In the genomic region with DNA sequence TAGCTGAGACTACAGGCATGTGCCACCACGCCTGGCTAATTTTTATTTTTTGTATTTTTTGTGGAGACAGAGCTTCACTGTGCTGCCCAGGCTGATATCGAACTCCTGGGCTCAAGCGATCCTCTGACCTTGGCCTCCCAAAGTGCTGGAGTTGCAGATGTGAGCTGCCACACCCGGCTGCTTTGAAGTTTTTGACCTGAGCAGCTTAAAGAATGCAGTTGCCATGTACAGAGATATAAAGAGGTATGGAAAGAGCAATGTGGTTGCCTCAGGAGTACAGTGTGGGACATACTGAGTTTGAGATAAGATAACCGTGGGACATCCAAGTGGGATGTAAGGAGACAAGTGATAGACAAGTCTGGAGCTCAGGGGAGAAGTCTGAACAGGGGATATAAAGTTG, we compare ENCODE assay signal across 23 cellular contexts.
"Had no signal": no experiment of that assay in that cellular context is flagged by ENCODE, and none has a peak within 500 bp of the region (broad histone marks: within the 10 kb centered on the region; RNA-seq: fewer than 3 reads in every experiment).

No MANE protein-coding gene starts in this region.

- H3K27me3 ChIP-seq: colonic mucosa, foreskin keratinocyte, gastrocnemius medialis had no signal

- H3K9me3 ChIP-seq: colonic mucosa, esophagus muscularis mucosa, esophagus squamous epithelium, gastrocnemius medialis, gastroesophageal sphincter, heart left ventricle, heart right ventricle had no signal

- H3K4me1 ChIP-seq: colonic mucosa, esophagus muscularis mucosa, esophagus squamous epithelium, foreskin keratinocyte, gastrocnemius medialis, gastroesophageal sphincter, heart left ventricle, heart right ventricle had no signal

- H3K36me3 ChIP-seq: colonic mucosa, esophagus muscularis mucosa, esophagus squamous epithelium, gastrocnemius medialis, gastroesophageal sphincter, heart left ventricle, heart right ventricle had no signal

- DNase-seq: colonic mucosa; cortex of kidney; dermis blood vessel endothelial cell; dorsolateral prefrontal cortex; effector CD4-positive, alpha-beta T cell; effector CD8-positive, alpha-beta T cell; effector memory CD4-positive, alpha-beta T cell; effector memory CD8-positive, alpha-beta T cell; endodermal cell; erythroblast; esophagus squamous epithelium; foreskin fibroblast; foreskin keratinocyte; foreskin melanocyte; gastrocnemius medialis; glutamatergic neuron; head of caudate nucleus; heart left ventricle; heart right ventricle had no signal

- H3K4me3 Mint-ChIP-seq: dendritic cell treated with granulocyte-macrophage colony-stimulating factor and Interleukin-4, amounts not matched to agents 40 ng/mL and 50 ng/mL, for 4 days; effector memory CD8-positive, alpha-beta T cell; endodermal cell had no signal

- H3K27ac Mint-ChIP-seq: dendritic cell treated with granulocyte-macrophage colony-stimulating factor and Interleukin-4, amounts not matched to agents 40 ng/mL and 50 ng/mL, for 4 days; effector memory CD8-positive, alpha-beta T cell; endodermal cell had no signal

- H3K9me3 Mint-ChIP-seq: dendritic cell treated with granulocyte-macrophage colony-stimulating factor and Interleukin-4, amounts not matched to agents 40 ng/mL and 50 ng/mL, for 4 days; effector memory CD8-positive, alpha-beta T cell had no signal

- H3K4me3 ChIP-seq: colonic mucosa, coronary artery, dorsolateral prefrontal cortex, esophagus muscularis mucosa, esophagus squamous epithelium, gastrocnemius medialis, gastroesophageal sphincter, heart left ventricle, heart right ventricle had no signal
